In genomic region chr12:100790558-100790957, GRCh38 we compare ENCODE assay signal across 26 cellular contexts. TPM values are rescaled to one million over a fixed set of nuclear protein-coding genes. Genes with fewer than 3 reads are reported as not detected.
DNase-seq lines count a peak whose midpoint lies in the region; ATAC-seq, FAIRE-seq and TF ChIP-seq lines count a peak whose summit lies in the region.
"Had no signal": no experiment of that assay in that cellular context is flagged by ENCODE, and none has a peak within 500 bp of the region (broad histone marks: within the 10 kb centered on the region; RNA-seq: fewer than 3 reads in every experiment).

No MANE protein-coding gene starts in this region.

- H3K36me3 ChIP-seq in IMR-90 (ENCODE audit: control insufficient read depth, insufficient read depth, low read length) (no peaks in the 10 kb centered on the region), H1 (ENCODE audit: control insufficient read depth in 2 of 4, insufficient read depth in 4 of 4, low read length in 3 of 4) (no peaks in the 10 kb centered on the region)
- H3K36me3 ChIP-seq: BE2C, BLaER1 had no signal

- no peaks in the 10 kb centered on the region for H3K23me2 ChIP-seq in H1 (ENCODE audit: low read depth, low read length)

- H3K4me1 Mint-ChIP-seq in WTC11: peaks cover 41% of the 10 kb centered on the region
- H3K4me1 Mint-ChIP-seq: CD14-positive monocyte; CD4-positive, alpha-beta memory T cell; CD4-positive, CD25-positive, alpha-beta regulatory T cell; CD8-positive, alpha-beta memory T cell had no signal

- H2BK20ac ChIP-seq in IMR-90 (ENCODE audit: low read depth, low read length): no peak overlapping the region
- H2BK20ac ChIP-seq in H1 (ENCODE audit: low read length): no peak overlapping the region

- no peak for ATAC-seq in A549
- no peak for ATAC-seq in IMR-90 (ENCODE audit: low read depth)
- no peak for ATAC-seq in WTC11
- ATAC-seq: GM12878 had no signal

- TF ChIP-seq POLR2A in A549 (IDR thresholded peaks at IDR 0.05; ENCODE audit: low read length): no peak
- no peak for TF ChIP-seq POLR2A in IMR-90 (IDR thresholded peaks at IDR 0.05; ENCODE audit: low read depth, low read length)
- TF ChIP-seq POLR2A in H1 (IDR thresholded peaks at IDR 0.05; ENCODE audit: control extremely low read depth in 1 of 2, low read depth in 2 of 2, low read length in 2 of 2): no peak

- no peaks in the 10 kb centered on the region for H3K36me3 Mint-ChIP-seq in WTC11
- H3K36me3 Mint-ChIP-seq: CD14-positive monocyte; CD4-positive, alpha-beta memory T cell; CD4-positive, CD25-positive, alpha-beta regulatory T cell; CD8-positive, alpha-beta memory T cell had no signal

- DNase-seq in A549 (ENCODE audit: low read depth in 1 of 2, low spot score in 1 of 2): no peak
- DNase-seq in IMR-90: no peak
- DNase-seq in H1 (ENCODE audit: low read depth in 1 of 2, low spot score in 2 of 2): no peak
- no peak for DNase-seq in AG08396 (ENCODE audit: low spot score)
- DNase-seq in WTC11 (ENCODE audit: low spot score): no peak
- DNase-seq: 8988T; BE2C; C1 segment of cervical spinal cord; CD4-positive, alpha-beta memory T cell; CD4-positive, CD25-positive, alpha-beta regulatory T cell; CD8-positive, alpha-beta memory T cell; COR-L47; DMS 273 treated with DMSO at 0.1 percent for 48 hours; DMS153; DMS53; DMS79; DND-41; EL; GDM1 had no signal

- H3K9me3 ChIP-seq in A549 (no peaks in the 10 kb centered on the region), IMR-90 (ENCODE audit: control insufficient read depth, insufficient read depth, low read length) (no peaks in the 10 kb centered on the region), H1 (ENCODE audit: insufficient read depth in 2 of 2, low read depth in 1 of 2, low read length in 1 of 2) (no peaks in the 10 kb centered on the region)
- H3K9me3 ChIP-seq: BE2C, BLaER1 had no signal

- no peak overlapping the region for H2BK15ac ChIP-seq in IMR-90 (ENCODE audit: low read depth, low read length)
- H2BK15ac ChIP-seq in H1 (ENCODE audit: low read length): no peak overlapping the region

- H4K5ac ChIP-seq in IMR-90 (ENCODE audit: low read depth, low read length) (no peak overlapping the region), H1 (ENCODE audit: insufficient read length, low read depth, low read length) (no peak overlapping the region)

- H3K79me1 ChIP-seq in IMR-90 (ENCODE audit: low read depth in 1 of 2, low read length in 2 of 2) (peaks cover 0 to 5% of the 10 kb centered on the region in 2 experiments; a peak in 1 of 4 replicates), H1 (ENCODE audit: low read depth, low read length) (no peaks in the 10 kb centered on the region)

- H3K9me3 Mint-ChIP-seq in WTC11: peaks cover 5% of the 10 kb centered on the region; the same call in 1 of the 2 replicates

- H3K4me1 ChIP-seq in A549 (no peaks in the 10 kb centered on the region), IMR-90 (ENCODE audit: control insufficient read depth, insufficient read depth, low read length) (peaks cover 3% of the 10 kb centered on the region), H1 (replicated peaks in 1 of 4; ENCODE audit: control insufficient read depth in 3 of 4, insufficient read depth in 4 of 4, low read length in 3 of 4) (peaks cover 4 to 14% (median 11%) of the 10 kb centered on the region in 4 experiments)
- H3K4me1 ChIP-seq: BE2C, BLaER1 had no signal

- H2AFZ ChIP-seq in IMR-90 (replicated peaks; ENCODE audit: low read length, poor library complexity): no peak overlapping the region
- H2AFZ ChIP-seq in H1 (ENCODE audit: low read length): no peak overlapping the region

- H3K56ac ChIP-seq in IMR-90 (ENCODE audit: extremely low read depth, insufficient read depth, low read length) (no peak overlapping the region), H1 (replicated peaks; ENCODE audit: insufficient read length, low read depth, low read length) (no peak overlapping the region)

- H3K23ac ChIP-seq in IMR-90 (ENCODE audit: low read depth, low read length): no peak overlapping the region
- H3K23ac ChIP-seq in H1 (ENCODE audit: insufficient read length): no peak overlapping the region

- H4K8ac ChIP-seq in IMR-90 (ENCODE audit: low read depth in 2 of 2, low read length in 2 of 2) (no peak overlapping the region), H1 (ENCODE audit: extremely low read depth, insufficient read depth, low read length) (no peak overlapping the region)

- TF ChIP-seq CTCF in A549 (IDR thresholded peaks at IDR 0.05) (no peak), IMR-90 (conservative IDR thresholded peaks at IDR 0.05; ENCODE audit: low read depth, low read length) (no peak), H1 (IDR thresholded peaks at IDR 0.05; ENCODE audit: control extremely low read depth in 1 of 3, insufficient read depth in 1 of 3, low read depth in 1 of 3, low read length in 3 of 3) (no peak), WTC11 (IDR thresholded peaks at IDR 0.05) (no peak)

- CTCF ChIA-PET in A549 (lab: Yijun Ruan, JAX): no interaction called here
- CTCF ChIA-PET in IMR-90 (lab: Yijun Ruan, JAX): no interaction called here
- CTCF ChIA-PET in H1 (lab: Charles Lee; ENCODE audit: partially characterized antibody): no interaction called here
- CTCF ChIA-PET in WTC11 (lab: Charles Lee): no interaction called here

- in situ Hi-C loops in IMR-90 (cut with MboI; ENCODE audit: low sequenced_read_pairs): no loop called here

- H3K4me2 ChIP-seq in A549: no peak overlapping the region
- H3K4me2 ChIP-seq in IMR-90 (ENCODE audit: low read depth, low read length): no peak overlapping the region
- H3K4me2 ChIP-seq in H1 (ENCODE audit: insufficient read depth in 1 of 2, low read depth in 2 of 2, low read length in 2 of 2): no peak overlapping the region
- H3K4me2 ChIP-seq: BLaER1 had no signal

- no peak overlapping the region for H2AK9ac ChIP-seq in IMR-90 (replicated peaks; ENCODE audit: low read depth, low read length, poor library complexity)

- no peak overlapping the region for H2AK5ac ChIP-seq in IMR-90 (ENCODE audit: low read depth, low read length)
- no peak overlapping the region for H2AK5ac ChIP-seq in H1 (ENCODE audit: low read depth, low read length)

- H3K4me3 ChIP-seq in A549 (no peak overlapping the region), IMR-90 (ENCODE audit: insufficient read depth, low read depth, low read length) (no peak overlapping the region), H1 (ENCODE audit: extremely low read depth in 1 of 4, insufficient read depth in 2 of 4, low read depth in 3 of 4, low read length in 4 of 4) (no peak overlapping the region)
- H3K4me3 ChIP-seq: BLaER1, GM12878 had no signal

- H3K4me3 Mint-ChIP-seq in WTC11: no peak overlapping the region
- H3K4me3 Mint-ChIP-seq: CD14-positive monocyte; CD4-positive, alpha-beta memory T cell; CD4-positive, CD25-positive, alpha-beta regulatory T cell; CD8-positive, alpha-beta memory T cell had no signal

- H2BK12ac ChIP-seq in H1 (ENCODE audit: low read depth, low read length): no peak overlapping the region

- intact Hi-C loops in IMR-90 (cut with micrococcal nuclease): no loop called here

- H3K18ac ChIP-seq in IMR-90 (ENCODE audit: low read depth, low read length) (no peak overlapping the region), H1 (ENCODE audit: extremely low read depth, low read length) (no peak overlapping the region)

- H2BK120ac ChIP-seq in IMR-90 (ENCODE audit: low read depth, low read length) (no peak overlapping the region), H1 (replicated peaks; ENCODE audit: low read depth, low read length) (no peak overlapping the region)

- H3K27me3 ChIP-seq in IMR-90 (ENCODE audit: control insufficient read depth, insufficient read depth, low read length) (no peaks in the 10 kb centered on the region), H1 (replicated peaks in 1 of 4; ENCODE audit: control insufficient read depth in 3 of 4, extremely low read depth in 1 of 4, insufficient read depth in 3 of 4, low read length in 3 of 4) (peaks cover 0 to 4% (median 2%) of the 10 kb centered on the region in 4 experiments; a peak in 3 of 7 replicates)
- H3K27me3 ChIP-seq: BE2C, BLaER1 had no signal

- H3K4ac ChIP-seq in IMR-90 (ENCODE audit: low read depth, low read length) (no peak overlapping the region), H1 (replicated peaks; ENCODE audit: insufficient read length, low read depth, low read length) (no peak overlapping the region)

- H4K91ac ChIP-seq in IMR-90 (ENCODE audit: insufficient read depth, low read depth, low read length): no peak overlapping the region
- H4K91ac ChIP-seq in H1 (replicated peaks; ENCODE audit: insufficient read length, low read length): no peak overlapping the region

- TF ChIP-seq EP300 in A549 (IDR thresholded peaks at IDR 0.05) (no peak), H1 (IDR thresholded peaks at IDR 0.05; ENCODE audit: borderline replicate concordance in 1 of 2, low read depth in 2 of 2, low read length in 2 of 2) (no peak)

- FAIRE-seq in A549 (lab: Jason Lieb, UNC) (no peak), H1 (lab: Jason Lieb, UNC) (no peak)
- FAIRE-seq: A204.1, GM12878, GM12892, GM18507 had no signal

- H2BK5ac ChIP-seq in IMR-90 (ENCODE audit: low read depth, low read length, poor library complexity, severe bottlenecking): no peak overlapping the region
- no peak overlapping the region for H2BK5ac ChIP-seq in H1 (ENCODE audit: low read depth, low read length)

- no TSS peak for BruUV-seq in IMR-90 (replicated peaks; lab: Mats Ljungman, UMichigan)

- no peaks in the 10 kb centered on the region for H3K79me2 ChIP-seq in H1 (ENCODE audit: control insufficient read depth in 1 of 2, insufficient read depth in 2 of 2, low read length in 2 of 2)

- dilution Hi-C loops in IMR-90 (cut with HindIII; ENCODE audit: low sequenced_read_pairs, unreplicated experiment): no loop called here

- H3K9me1 ChIP-seq in IMR-90 (ENCODE audit: insufficient read depth, low read length): no peaks in the 10 kb centered on the region

- 42% methylated on average over 1 of the region's 1 CpG for WGBS in A549 (ENCODE audit: missing lambda C conversion rate)
- no CpG with 5 or more reads among the region's 1 CpG for WGBS in IMR-90 (ENCODE audit: extremely low coverage in 2 of 2, insufficient read length in 1 of 2), 2 experiments
- 90% methylated on average over 1 of the region's 1 CpG; no CpG with 5 or more reads in 1 of the 2 experiments for WGBS in H1 (ENCODE audit: extremely low coverage in 1 of 2, insufficient coverage in 1 of 2, insufficient read length in 1 of 2, insufficient replicate concordance in 2 of 2, low coverage in 1 of 2, low lambda C conversion rate in 2 of 2, missing lambda C conversion rate in 1 of 2), 2 experiments

- H3K27ac ChIP-seq in A549: no peak overlapping the region
- H3K27ac ChIP-seq in IMR-90 (ENCODE audit: insufficient read depth, low read length): no peak overlapping the region
- no peak overlapping the region for H3K27ac ChIP-seq in H1 (ENCODE audit: low read depth, low read length)
- H3K27ac ChIP-seq: BLaER1 had no signal

- H3K27ac Mint-ChIP-seq in WTC11: no peak overlapping the region
- H3K27ac Mint-ChIP-seq: CD14-positive monocyte; CD4-positive, alpha-beta memory T cell; CD4-positive, CD25-positive, alpha-beta regulatory T cell; CD8-positive, alpha-beta memory T cell had no signal

- H3K14ac ChIP-seq in IMR-90 (replicated peaks; ENCODE audit: low read depth, low read length) (no peak overlapping the region), H1 (ENCODE audit: insufficient read length) (no peak overlapping the region)

- POLR2A ChIA-PET in A549 (lab: Yijun Ruan, JAX): no interaction called here
- POLR2A ChIA-PET in IMR-90 (lab: Charles Lee; ENCODE audit: unreplicated experiment): no interaction called here
- POLR2A ChIA-PET in H1 (lab: Charles Lee; ENCODE audit: partially characterized antibody): no interaction called here
- POLR2A ChIA-PET in WTC11 (lab: Charles Lee): no interaction called here

- H4K20me1 ChIP-seq in IMR-90 (ENCODE audit: insufficient read depth, low read length): no peaks in the 10 kb centered on the region
- no peaks in the 10 kb centered on the region for H4K20me1 ChIP-seq in H1 (replicated peaks in 1 of 2; ENCODE audit: control insufficient read depth in 1 of 2, insufficient read depth in 2 of 2, low read length in 2 of 2)
- H4K20me1 ChIP-seq: BLaER1 had no signal

- TF ChIP-seq RAD21 in A549 (conservative IDR thresholded peaks at IDR 0.05 in 1 of 2, IDR thresholded peaks at IDR 0.05 in 1 of 2) (no peak), IMR-90 (IDR thresholded peaks at IDR 0.05; ENCODE audit: low read length) (no peak), H1 (IDR thresholded peaks at IDR 0.05 in 1 of 2, conservative IDR thresholded peaks at IDR 0.05 in 1 of 2; ENCODE audit: low read depth in 2 of 2, low read length in 2 of 2) (no peak)

- peaks cover 7% of the 10 kb centered on the region for H3K27me3 Mint-ChIP-seq in WTC11 (ENCODE audit: low read depth)
- H3K27me3 Mint-ChIP-seq: CD4-positive, CD25-positive, alpha-beta regulatory T cell had no signal

- H3K9ac ChIP-seq in IMR-90 (ENCODE audit: low read depth, low read length): no peak overlapping the region
- H3K9ac ChIP-seq in H1 (replicated peaks in 1 of 4; ENCODE audit: extremely low read depth in 1 of 4, low read depth in 3 of 4, low read length in 3 of 4): no peak overlapping the region
- H3K9ac ChIP-seq: BLaER1 had no signal

RNA-seq across cellular contexts. Expression of gene ANO4, which starts 4.0 kb away (rescaled TPM):
- polyA plus RNA-seq in A549 (2011; rRNA removed) (0.12 and 0.17 TPM in 2 replicates), A549 (2017; fragmentation: RNase III; extraction: RNeasy Plus Mini Kit Qiagen cat#74134 plus additional on column Dnase treatment) (0.03 TPM in 2 of 3 replicates, not detected in the other), IMR-90 (2012; rRNA removed) (3.2 and 4.7 TPM in 2 replicates), H1 (2011; rRNA removed) (0.67 and 1.1 TPM in 2 replicates)
- 0.03 and 0.05 TPM in 2 replicates for polyA plus RNA-seq in A549 (2012; cell fraction: cytosol; rRNA removed)
- polyA plus RNA-seq in A549 (2012; cell fraction: nucleus; rRNA removed): 0.01 and 0.04 TPM in 2 replicates
- polyA minus RNA-seq in A549 (2011; rRNA and poly(A)+ RNA removed): not detected in 2 replicates
- total RNA-seq in IMR-90 (2012; rRNA removed) (7.2 and 10.2 TPM in 2 replicates), WTC11 (2021) (1.8 to 2.6 TPM (median 2.2 TPM) in 3 replicates)
- polyA plus RNA-seq in IMR-90 (2012; cell fraction: cytosol; rRNA removed): 1.4 and 1.9 TPM in 2 replicates
- polyA plus RNA-seq in IMR-90 (2012; cell fraction: nucleus; rRNA removed; ENCODE audit: low replicate concordance): 1.1 and 6.1 TPM in 2 replicates
- total RNA-seq in H1 (2021; fragmentation: NEBNext Ultra II Directional; extraction: Animal tissue kit (Norgen Biotek cat#: 25700)): 2.9 and 3.4 TPM in 2 replicates
- 0.97 TPM for polyA plus RNA-seq in H1 (2011; cell fraction: cytosol; rRNA removed)
- polyA plus RNA-seq in H1 (2011; cell fraction: nucleus; rRNA removed): 2.6 TPM
- polyA plus RNA-seq in H1 (2012, experiment 1 of 2): 0.77 to 1.1 TPM (median 0.84 TPM) in 4 replicates
- not detected for polyA plus RNA-seq in H1 (2012, experiment 2 of 2)
- 1.5 TPM for polyA plus RNA-seq in H1 (2013, experiment 1 of 2)
- 2.2 TPM for polyA plus RNA-seq in H1 (2013, experiment 2 of 2)
- polyA minus RNA-seq in H1 (2011; rRNA and poly(A)+ RNA removed): 6.7 and 8.2 TPM in 2 replicates
- polyA minus RNA-seq in H1 (2011; cell fraction: cytosol; rRNA and poly(A)+ RNA removed): 5.5 TPM
- 11.7 TPM for polyA minus RNA-seq in H1 (2011; cell fraction: nucleus; rRNA and poly(A)+ RNA removed)
- total RNA-seq: CD4-positive, alpha-beta memory T cell; CD4-positive, CD25-positive, alpha-beta regulatory T cell; CD8-positive, alpha-beta memory T cell; G401; GM12878 had no signal
- polyA plus RNA-seq: CD14-positive monocyte; CD4-positive, alpha-beta memory T cell; CD4-positive, CD25-positive, alpha-beta regulatory T cell; CD8-positive, alpha-beta memory T cell; GM12878 had no signal
